ENCODE assay signal across 1 cellular context in the genomic region with DNA sequence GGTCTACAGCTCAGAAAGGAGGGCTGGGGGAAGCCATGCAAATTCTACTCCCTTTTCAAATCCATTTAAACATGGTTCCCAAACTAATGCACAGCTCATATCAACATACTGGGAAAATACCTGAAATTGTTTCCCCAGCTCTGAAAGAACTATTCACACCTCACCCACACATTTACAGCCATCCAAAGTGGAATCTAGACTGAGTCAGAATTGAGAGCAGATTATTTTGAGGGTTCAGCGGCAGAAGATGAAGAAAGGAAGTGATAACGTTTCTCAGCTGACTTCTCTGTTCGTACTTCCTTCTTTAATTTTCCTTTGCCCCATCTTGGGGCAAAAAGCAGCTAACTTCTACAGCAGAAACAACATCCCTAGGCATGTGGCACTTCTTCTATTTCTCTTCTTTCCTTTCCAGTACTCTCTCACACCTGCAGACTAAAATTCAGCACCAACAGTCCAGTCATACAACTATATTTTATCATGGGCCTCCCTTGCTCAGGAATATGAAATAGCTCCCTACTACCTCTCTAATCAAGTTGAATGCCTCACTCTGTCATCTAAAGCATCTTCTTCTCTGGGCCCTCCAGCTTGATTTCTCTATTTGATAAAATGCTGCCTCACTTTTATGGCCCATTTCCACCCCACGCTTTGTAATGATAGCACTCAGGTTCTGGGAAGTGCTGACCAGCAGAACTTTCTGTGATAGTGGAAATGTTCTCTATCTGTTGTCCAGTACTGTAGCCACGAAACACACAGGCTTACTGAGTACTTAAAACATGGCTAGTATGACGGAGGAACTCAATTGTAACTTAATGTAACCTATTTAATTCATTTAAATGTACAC.
TF ChIP-seq lines count a peak whose summit lies in the region.

No MANE protein-coding gene starts in this region.

TF ChIP-seq in IMR-90, 13 proteins besides CTCF, POLR2A, EP300 and RAD21:
- no peak for TF ChIP-seq CEBPB (IDR thresholded peaks at IDR 0.05; ENCODE audit: low read depth, low read length)
- no peak for TF ChIP-seq FOS (IDR thresholded peaks at IDR 0.05; ENCODE audit: low read depth, low read length)
- no peak for TF ChIP-seq RFX5 (IDR thresholded peaks at IDR 0.05; ENCODE audit: low read depth, low read length)
- no peak for TF ChIP-seq SMC3 (IDR thresholded peaks at IDR 0.05; ENCODE audit: low read depth, low read length)
- TF ChIP-seq MAFK (IDR thresholded peaks at IDR 0.05; ENCODE audit: low read depth, low read length): no peak
- TF ChIP-seq, protein P1, sequence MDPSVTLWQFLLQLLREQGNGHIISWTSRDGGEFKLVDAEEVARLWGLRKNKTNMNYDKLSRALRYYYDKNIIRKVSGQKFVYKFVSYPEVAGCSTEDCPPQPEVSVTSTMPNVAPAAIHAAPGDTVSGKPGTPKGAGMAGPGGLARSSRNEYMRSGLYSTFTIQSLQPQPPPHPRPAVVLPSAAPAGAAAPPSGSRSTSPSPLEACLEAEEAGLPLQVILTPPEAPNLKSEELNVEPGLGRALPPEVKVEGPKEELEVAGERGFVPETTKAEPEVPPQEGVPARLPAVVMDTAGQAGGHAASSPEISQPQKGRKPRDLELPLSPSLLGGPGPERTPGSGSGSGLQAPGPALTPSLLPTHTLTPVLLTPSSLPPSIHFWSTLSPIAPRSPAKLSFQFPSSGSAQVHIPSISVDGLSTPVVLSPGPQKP (IDR thresholded peaks at IDR 0.05; ENCODE audit: borderline replicate concordance, low read depth, low read length): no peak
- TF ChIP-seq RCOR1 (IDR thresholded peaks at IDR 0.05; ENCODE audit: insufficient replicate concordance, low read length): no peak
- no peak for TF ChIP-seq BHLHE40 (IDR thresholded peaks at IDR 0.05; ENCODE audit: low read depth, low read length)
- TF ChIP-seq CHD1 (IDR thresholded peaks at IDR 0.05; ENCODE audit: low read depth, low read length): no peak
